Comparison of ENCODE assay signal across 20 cellular contexts in genomic region chrX:97594825-97595224, GRCh38.
"Had no signal": no experiment of that assay in that cellular context is flagged by ENCODE, and none has a peak within 500 bp of the region (broad histone marks: within the 10 kb centered on the region; RNA-seq: fewer than 3 reads in every experiment).

No MANE protein-coding gene starts in this region.

- ATAC-seq: activated CD4-positive, alpha-beta T cell treated with anti-CD3 and anti-CD28 coated beads for 36 hours; activated T-cell treated with anti-CD3 and anti-CD28 coated beads, Interleukin-2, amount 50 U/mL, for 72 hours had no signal

- H3K36me3 ChIP-seq: breast epithelium, Peyer's patch, SJCRH30 had no signal

- H3K9me3 ChIP-seq: breast epithelium, Peyer's patch, SJCRH30, SK-N-SH had no signal

- DNase-seq: activated CD4-positive, alpha-beta memory T cell treated with anti-CD3 and anti-CD28 coated beads, Interleukin-2, amount 10 ng/mL, durations not matched to agents 7 days and 5 days; activated CD4-positive, alpha-beta T cell treated with anti-CD3 and anti-CD28 coated beads for 36 hours; activated CD4-positive, alpha-beta T cell treated with anti-CD3 and anti-CD28 coated beads, Interleukin-2, amount 50 U/mL, for 1 hour; activated gamma-delta T cell treated with Interleukin-2 at 50 U/mL for 16 hours; activated naive CD4-positive, alpha-beta T cell treated with anti-CD3 and anti-CD28 coated beads, Interleukin-2, amount 10 ng/mL, durations not matched to agents 7 days and 5 days; activated naive CD8-positive, alpha-beta T cell treated with anti-CD3 and anti-CD28 coated beads for 36 hours; activated T-cell treated with anti-CD3 and anti-CD28 coated beads, Interleukin-2, amount 50 U/mL, for 72 hours; caudate nucleus; Kasumi-1; KBM-7; NCI-H1105 treated with DMSO at 0.1 percent for 48 hours; NCI-H1436 treated with DMSO at 0.1 percent for 48 hours; NCI-H2029; NCI-H2107; Peyer's patch; Right ventricle myocardium superior; SJCRH30; SK-N-SH; T-helper 1 cell had no signal

- H3K4me3 ChIP-seq: breast epithelium, Peyer's patch, SJCRH30 had no signal

- H3K4me1 ChIP-seq: breast epithelium, Peyer's patch, SJCRH30 had no signal
